Comparison of ENCODE assay signal across 33 cellular contexts in genomic region chr5:120738568-120738967, GRCh38.
"Had no signal": no experiment of that assay in that cellular context is flagged by ENCODE, and none has a peak within 500 bp of the region (broad histone marks: within the 10 kb centered on the region; RNA-seq: fewer than 3 reads in every experiment).

No MANE protein-coding gene starts in this region.

- H3K9me3 ChIP-seq: adrenal gland, body of pancreas, breast epithelium had no signal

- H3K27me3 ChIP-seq: adrenal gland, body of pancreas, brain microvascular endothelial cell, breast epithelium had no signal

- H3K36me3 ChIP-seq: adrenal gland, brain microvascular endothelial cell, breast epithelium had no signal

- H3K4me3 ChIP-seq: adrenal gland, body of pancreas, breast epithelium had no signal

- DNase-seq: activated B cell treated with CpG ODN at 0.5 μM for 24 hours; activated CD4-positive, alpha-beta memory T cell treated with anti-CD3 and anti-CD28 coated beads for 36 hours; activated CD4-positive, alpha-beta T cell treated with anti-CD3 and anti-CD28 coated beads for 4 hours; activated CD4-positive, alpha-beta T cell treated with anti-CD3 and anti-CD28 coated beads, Interleukin-2, amount 10 ng/mL, durations not matched to agents 24 days and 14 days; activated CD4-positive, alpha-beta T cell treated with anti-CD3 and anti-CD28 coated beads, Interleukin-2, amount 50 U/mL, for 1 hour; activated CD4-positive, alpha-beta T cell treated with anti-CD3 and anti-CD28 coated beads, Interleukin-2, amount 50 U/mL, for 4 hours; activated CD4-positive, CD25-positive, alpha-beta regulatory T cell treated with anti-CD3 and anti-CD28 coated beads, Interleukin-2, amount 50 U/mL, for 72 hours; activated CD8-positive, alpha-beta memory T cell treated with anti-CD3 and anti-CD28 coated beads, Interleukin-2, amount 50 U/mL, for 4 hours; activated CD8-positive, alpha-beta T cell treated with anti-CD3 and anti-CD28 coated beads for 36 hours; activated effector memory CD4-positive, alpha-beta T cell treated with anti-CD3 and anti-CD28 coated beads, Interleukin-2, amount 50 U/mL, for 16 hours; activated gamma-delta T cell treated with Interleukin-2 at 50 U/mL for 16 hours; activated naive CD4-positive, alpha-beta T cell; activated naive CD4-positive, alpha-beta T cell treated with anti-CD3 and anti-CD28 coated beads for 36 hours; activated naive CD4-positive, alpha-beta T cell treated with anti-CD3 and anti-CD28 coated beads, Interleukin-2, amount 50 U/mL, for 16 hours; activated naive CD8-positive, alpha-beta T cell treated with anti-CD3 and anti-CD28 coated beads for 36 hours; activated T-cell treated with anti-CD3 and anti-CD28 coated beads for 4 hours; activated T-cell treated with anti-CD3 and anti-CD28 coated beads, Interleukin-2, amount 50 U/mL, for 1 hour; activated T-cell treated with anti-CD3 and anti-CD28 coated beads, Interleukin-2, amount 50 U/mL, for 4 hours; activated T-cell treated with anti-CD3 and anti-CD28 coated beads, Interleukin-2, amount 50 U/mL, for 72 hours; adrenal gland; amniotic stem cell; aorta; body of pancreas; brain microvascular endothelial cell; central memory CD4-positive, alpha-beta T cell; cerebellar nuclear complex; T-helper 1 cell; T-helper 2 cell; T-helper 9 cell had no signal

- H3K27ac ChIP-seq: adrenal gland, body of pancreas, brain microvascular endothelial cell, breast epithelium, VCaP had no signal

- ATAC-seq: activated CD8-positive, alpha-beta T cell treated with anti-CD3 and anti-CD28 coated beads for 36 hours; activated naive CD4-positive, alpha-beta T cell treated with anti-CD3 and anti-CD28 coated beads, Interleukin-2, amount 50 U/mL, for 72 hours; activated T-cell treated with anti-CD3 and anti-CD28 coated beads, Interleukin-2, amount 50 U/mL, for 4 hours; activated T-cell treated with anti-CD3 and anti-CD28 coated beads, Interleukin-2, amount 50 U/mL, for 72 hours; activated T-helper 17 cell treated with anti-CD3 and anti-CD28 coated beads, Interleukin-2, amount 50 U/mL, for 72 hours; body of pancreas had no signal
